22 cellular contexts compared by ENCODE assay signal in genomic region chr17:6844411-6844810, GRCh38. TPM values are rescaled to one million over a fixed set of nuclear protein-coding genes. Genes with fewer than 3 reads are reported as not detected.
"Had no signal": no experiment of that assay in that cellular context is flagged by ENCODE, and none has a peak within 500 bp of the region (broad histone marks: within the 10 kb centered on the region; RNA-seq: fewer than 3 reads in every experiment).

No MANE protein-coding gene starts in this region.

RNA-seq across cellular contexts. Expression of gene TEKT1, which starts 12.9 kb away (rescaled TPM):
- total RNA-seq: activated CD4-positive, alpha-beta memory T cell treated with anti-CD3 and anti-CD28 coated beads for 36 hours; activated CD4-positive, alpha-beta T cell treated with anti-CD3 and anti-CD28 coated beads for 36 hours; activated CD4-positive, alpha-beta T cell treated with anti-CD3 and anti-CD28 coated beads, Interleukin-2, amount 10 ng/mL, durations not matched to agents 24 days and 14 days; activated CD8-positive, alpha-beta memory T cell treated with anti-CD3 and anti-CD28 coated beads for 36 hours; activated CD8-positive, alpha-beta memory T cell treated with anti-CD3 and anti-CD28 coated beads, Interleukin-2, amount 10 ng/mL, durations not matched to agents 7 days and 5 days; activated CD8-positive, alpha-beta T cell treated with anti-CD3 and anti-CD28 coated beads, Interleukin-2, amount 10 ng/mL, durations not matched to agents 7 days and 5 days; activated naive CD4-positive, alpha-beta T cell treated with anti-CD3 and anti-CD28 coated beads for 36 hours; activated naive CD4-positive, alpha-beta T cell treated with anti-CD3 and anti-CD28 coated beads, Interleukin-2, amount 50 U/mL, for 72 hours; activated naive CD8-positive, alpha-beta T cell treated with anti-CD3 and anti-CD28 coated beads, Interleukin-2, amount 10 ng/mL, durations not matched to agents 7 days and 5 days; activated T-helper 1 cell treated with anti-CD3 and anti-CD28 coated beads, Interleukin-12 subunit alpha, Interleukin-12 subunit beta, Interleukin-2, Interleukin-4 antibody, amounts not matched to agents 30 ng/mL and 10 ng/mL and 1 ng/mL, durations not matched to agents 14 hours and 24 hours and 36 hours; activated T-helper 2 cell treated with anti-CD3 and anti-CD28 coated beads, Interferon-gamma antibody, Interleukin-2, Interleukin-4, amounts not matched to agents 10 μg/mL and 5 μg/mL and 100 μg/mL, durations not matched to agents 14 hours and 24 hours and 36 hours; ascending aorta; breast epithelium; cardiac muscle cell; colonic mucosa; dermis microvascular lymphatic vessel endothelial cell; esophagus muscularis mucosa; fibroblast of lung; fibroblast of villous mesenchyme; glomerular endothelial cell; heart right ventricle had no signal
- polyA plus RNA-seq: cardiac muscle cell, fibroblast of lung, heart right ventricle, hepatocyte had no signal
